Comparison of ENCODE assay signal across 23 cellular contexts in the genomic region with DNA sequence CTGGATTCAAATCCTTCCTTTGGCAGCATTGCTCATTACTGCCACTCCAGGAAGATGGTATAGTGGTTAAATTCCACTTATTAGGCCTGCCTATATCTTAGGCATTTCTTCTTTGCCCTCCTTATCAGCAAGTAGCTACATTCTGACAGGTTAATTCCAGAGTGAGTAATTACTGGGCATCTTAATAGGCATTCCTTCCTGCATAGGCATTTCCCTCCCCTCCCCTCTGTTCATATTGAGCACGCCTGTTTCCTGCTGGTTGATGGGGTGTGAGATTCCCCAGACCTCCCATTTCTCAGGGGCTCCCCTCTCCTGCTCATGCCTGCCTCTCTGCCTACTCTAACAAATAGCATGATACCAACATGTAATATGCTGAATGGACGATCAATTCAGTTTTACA.
DNase-seq lines count a peak whose midpoint lies in the region.
"Had no signal": no experiment of that assay in that cellular context is flagged by ENCODE, and none has a peak within 500 bp of the region (broad histone marks: within the 10 kb centered on the region; RNA-seq: fewer than 3 reads in every experiment).

No MANE protein-coding gene starts in this region.

- H3K27ac ChIP-seq in mesendoderm (ENCODE audit: low read depth, low read length), result no peak overlapping the region
- H3K27ac ChIP-seq in GM23248, result no peak overlapping the region
- H3K27ac ChIP-seq: 22Rv1; A549; BLaER1 treated with 17β-estradiol and CSF1 and Interleukin-3, amounts not matched to agents 10 nM and 100 nM had no signal

- no peaks in the 10 kb centered on the region for H3K79me2 ChIP-seq in mesendoderm (ENCODE audit: control insufficient read depth, insufficient read depth, low read length)
- no peaks in the 10 kb centered on the region for H3K79me2 ChIP-seq in GM23248 (ENCODE audit: insufficient read depth)

- H4K20me1 ChIP-seq in GM23248 (ENCODE audit: insufficient read depth), result no peaks in the 10 kb centered on the region
- H4K20me1 ChIP-seq: BLaER1 treated with 17β-estradiol and CSF1 and Interleukin-3, amounts not matched to agents 10 nM and 100 nM had no signal

- H3K27me3 ChIP-seq in mesendoderm (ENCODE audit: insufficient read depth, low read length, poor library complexity), result no peaks in the 10 kb centered on the region
- no peaks in the 10 kb centered on the region for H3K27me3 ChIP-seq in GM23248 (replicated peaks; ENCODE audit: insufficient read depth)
- H3K27me3 ChIP-seq: BE2C; BLaER1 treated with 17β-estradiol and CSF1 and Interleukin-3, amounts not matched to agents 10 nM and 100 nM had no signal

- H2BK120ac ChIP-seq in mesendoderm (ENCODE audit: low read depth, low read length), result no peak overlapping the region

- DNase-seq in A172 (ENCODE audit: low spot score) (peak; percentile 76), NCI-H226 (peak; percentile 72), islet precursor cell (peak; percentile 53), mesendoderm (peak; percentile 62), NCI-H345 treated with DMSO at 0.1 percent for 48 hours (lab: John Stamatoyannopoulos, UW; ENCODE audit: unreplicated experiment) (no peak), hippocampal formation (lab: John Stamatoyannopoulos, UW) (no peak), NCI-H524 treated with DMSO at 0.1 percent for 48 hours (lab: John Stamatoyannopoulos, UW) (no peak), GM23248 (no peak)
- DNase-seq: ACHN; AML-193; BE2C; Calu3; CD4-positive, alpha-beta T cell; CD8-positive, alpha-beta memory T cell; COR-L47; DMS53; DMS79 treated with DMSO at 0.1 percent for 48 hours; GF-D8; H7; HCEC 1CT had no signal

- H2BK5ac ChIP-seq in mesendoderm (ENCODE audit: low read length), result no peak overlapping the region

- no peaks in the 10 kb centered on the region for H3F3A ChIP-seq in GM23248 (ENCODE audit: insufficient read depth)

- H3K4me3 ChIP-seq in mesendoderm (ENCODE audit: low read length), result no peak overlapping the region
- no peak overlapping the region for H3K4me3 ChIP-seq in GM23248
- H3K4me3 ChIP-seq: A549; BLaER1 treated with 17β-estradiol and CSF1 and Interleukin-3, amounts not matched to agents 10 nM and 100 nM had no signal

- H2AFZ ChIP-seq in GM23248, result no peak overlapping the region

- H4K8ac ChIP-seq in mesendoderm (ENCODE audit: low read depth, low read length), result peak overlapping the region; percentile 56

- H3K36me3 ChIP-seq in mesendoderm (ENCODE audit: control insufficient read depth, insufficient read depth, low read length) (no peaks in the 10 kb centered on the region), GM23248 (ENCODE audit: low read depth) (no peaks in the 10 kb centered on the region)
- H3K36me3 ChIP-seq: BE2C; BLaER1 treated with 17β-estradiol and CSF1 and Interleukin-3, amounts not matched to agents 10 nM and 100 nM had no signal

- H3K9ac ChIP-seq in mesendoderm (ENCODE audit: low read length), result no peak overlapping the region
- no peak overlapping the region for H3K9ac ChIP-seq in GM23248
- H3K9ac ChIP-seq: BLaER1 treated with 17β-estradiol and CSF1 and Interleukin-3, amounts not matched to agents 10 nM and 100 nM had no signal

- no peaks in the 10 kb centered on the region for H3K9me3 ChIP-seq in GM23248 (ENCODE audit: low read depth)
- H3K9me3 ChIP-seq: A549, BE2C had no signal

- no peaks in the 10 kb centered on the region for H3K79me1 ChIP-seq in mesendoderm (ENCODE audit: low read length)

- H3K23ac ChIP-seq in mesendoderm (ENCODE audit: low read length), result no peak overlapping the region

- H2BK15ac ChIP-seq in mesendoderm (replicated peaks; ENCODE audit: low read depth), result no peak overlapping the region

- no peaks in the 10 kb centered on the region for H3K9me2 ChIP-seq in GM23248 (ENCODE audit: insufficient read depth)

- no CpG with 5 or more reads among the region's 2 CpGs for WGBS in mesendoderm (ENCODE audit: extremely low coverage, insufficient coverage, low lambda C conversion rate)
- WGBS in GM23248 (ENCODE audit: low coverage in 1 of 2, low lambda C conversion rate in 2 of 2, missing lambda C conversion rate in 2 of 2), 2 experiments, result 18 to 21% methylated on average over 2 of the region's 2 CpGs

- H4K5ac ChIP-seq in mesendoderm (ENCODE audit: low read length), result no peak overlapping the region

- no peak overlapping the region for H2AK5ac ChIP-seq in mesendoderm (ENCODE audit: low read length)

- no peak overlapping the region for H3K56ac ChIP-seq in mesendoderm (ENCODE audit: low read length)

- H3K4me1 ChIP-seq in mesendoderm (ENCODE audit: control insufficient read depth, low read depth, low read length) (no peaks in the 10 kb centered on the region), GM23248 (ENCODE audit: insufficient read depth) (no peaks in the 10 kb centered on the region)
- H3K4me1 ChIP-seq: A549, BE2C had no signal

- no peak overlapping the region for H3K4ac ChIP-seq in mesendoderm (ENCODE audit: low read depth, low read length)

- H3K4me2 ChIP-seq in mesendoderm (ENCODE audit: low read length) (no peak overlapping the region), GM23248 (ENCODE audit: unreplicated experiment) (no peak overlapping the region)
- H3K4me2 ChIP-seq: A549; BLaER1 treated with 17β-estradiol and CSF1 and Interleukin-3, amounts not matched to agents 10 nM and 100 nM had no signal

- in situ Hi-C loops in GM23248 (cut with MboI), result no loop called here

- H3K18ac ChIP-seq in mesendoderm (ENCODE audit: low read length), result no peak overlapping the region

Comparison
In these comparisons a context has a peak if more than half of its experiments do, and no peak if none do; other contexts are left out.
1. DNase-seq: peak in A172 (single experiment), NCI-H226 (single experiment), islet precursor cell (single experiment) and mesendoderm (single experiment); none in NCI-H345 treated with DMSO at 0.1 percent for 48 hours (single experiment), hippocampal formation (0 of 2), NCI-H524 treated with DMSO at 0.1 percent for 48 hours (single experiment) and GM23248 (single experiment).